ENCODE assay signal across 1 cellular context in genomic region chr10:32253300-32253699, GRCh38.
A peak's percentile ranks its signal among the peaks of the same experiment; 100 is the strongest.
TF ChIP-seq lines count a peak whose summit lies in the region.

No MANE protein-coding gene starts in this region.

TF ChIP-seq in K562, 482 proteins besides CTCF, POLR2A, EP300 and RAD21:
- TF ChIP-seq, protein P1, sequence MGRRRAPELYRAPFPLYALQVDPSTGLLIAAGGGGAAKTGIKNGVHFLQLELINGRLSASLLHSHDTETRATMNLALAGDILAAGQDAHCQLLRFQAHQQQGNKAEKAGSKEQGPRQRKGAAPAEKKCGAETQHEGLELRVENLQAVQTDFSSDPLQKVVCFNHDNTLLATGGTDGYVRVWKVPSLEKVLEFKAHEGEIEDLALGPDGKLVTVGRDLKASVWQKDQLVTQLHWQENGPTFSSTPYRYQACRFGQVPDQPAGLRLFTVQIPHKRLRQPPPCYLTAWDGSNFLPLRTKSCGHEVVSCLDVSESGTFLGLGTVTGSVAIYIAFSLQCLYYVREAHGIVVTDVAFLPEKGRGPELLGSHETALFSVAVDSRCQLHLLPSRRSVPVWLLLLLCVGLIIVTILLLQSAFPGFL (CRISPR knock-in tag; IDR thresholded peaks at IDR 0.05) = no peak
- TF ChIP-seq CTBP1 (IDR thresholded peaks at IDR 0.05; ENCODE audit: borderline replicate concordance) (peak; percentile 28; the same call in 1 of the 2 replicates), SMAD2 (IDR thresholded peaks at IDR 0.05; ENCODE audit: low read depth, low read length) (no peak), JUND (IDR thresholded peaks at IDR 0.05; ENCODE audit: borderline replicate concordance, low read depth, low read length) (peak; percentile 32; the same call in 1 of the 2 replicates), JUND (tag; IDR thresholded peaks at IDR 0.05; ENCODE audit: borderline replicate concordance, low read depth, low read length) (no peak), MTA2 (IDR thresholded peaks at IDR 0.05; ENCODE audit: low read depth) (no peak), ZEB2 (IDR thresholded peaks at IDR 0.05) (no peak), ZNF347 (CRISPR knock-in tag; IDR thresholded peaks at IDR 0.05; ENCODE audit: low read depth) (no peak), ZNF174 (CRISPR knock-in tag; IDR thresholded peaks at IDR 0.05) (no peak), ETV1 (tag; conservative IDR thresholded peaks at IDR 0.05; ENCODE audit: low read depth) (no peak), FOSL1 (tag; conservative IDR thresholded peaks at IDR 0.05) (peak; percentile 28; the same call in 1 of the 2 replicates), NEUROD1 (IDR thresholded peaks at IDR 0.05; ENCODE audit: borderline replicate concordance, low read depth, low read length, partially characterized antibody) (no peak), MEF2A (IDR thresholded peaks at IDR 0.05; ENCODE audit: control insufficient read depth, low read depth, low read length) (no peak), ATF3 (IDR thresholded peaks at IDR 0.05) (peak; percentile 29; the same call in 1 of the 2 replicates), ATF3 (CRISPR knock-in tag; conservative IDR thresholded peaks at IDR 0.05) (no peak), ZNF644 (tag; IDR thresholded peaks at IDR 0.05; ENCODE audit: low read depth) (no peak), CREM (IDR thresholded peaks at IDR 0.05; ENCODE audit: low read depth) (0 out of 2 replicates have a peak, but pooled peaks have one; percentile 13)
- TF ChIP-seq, protein P2, sequence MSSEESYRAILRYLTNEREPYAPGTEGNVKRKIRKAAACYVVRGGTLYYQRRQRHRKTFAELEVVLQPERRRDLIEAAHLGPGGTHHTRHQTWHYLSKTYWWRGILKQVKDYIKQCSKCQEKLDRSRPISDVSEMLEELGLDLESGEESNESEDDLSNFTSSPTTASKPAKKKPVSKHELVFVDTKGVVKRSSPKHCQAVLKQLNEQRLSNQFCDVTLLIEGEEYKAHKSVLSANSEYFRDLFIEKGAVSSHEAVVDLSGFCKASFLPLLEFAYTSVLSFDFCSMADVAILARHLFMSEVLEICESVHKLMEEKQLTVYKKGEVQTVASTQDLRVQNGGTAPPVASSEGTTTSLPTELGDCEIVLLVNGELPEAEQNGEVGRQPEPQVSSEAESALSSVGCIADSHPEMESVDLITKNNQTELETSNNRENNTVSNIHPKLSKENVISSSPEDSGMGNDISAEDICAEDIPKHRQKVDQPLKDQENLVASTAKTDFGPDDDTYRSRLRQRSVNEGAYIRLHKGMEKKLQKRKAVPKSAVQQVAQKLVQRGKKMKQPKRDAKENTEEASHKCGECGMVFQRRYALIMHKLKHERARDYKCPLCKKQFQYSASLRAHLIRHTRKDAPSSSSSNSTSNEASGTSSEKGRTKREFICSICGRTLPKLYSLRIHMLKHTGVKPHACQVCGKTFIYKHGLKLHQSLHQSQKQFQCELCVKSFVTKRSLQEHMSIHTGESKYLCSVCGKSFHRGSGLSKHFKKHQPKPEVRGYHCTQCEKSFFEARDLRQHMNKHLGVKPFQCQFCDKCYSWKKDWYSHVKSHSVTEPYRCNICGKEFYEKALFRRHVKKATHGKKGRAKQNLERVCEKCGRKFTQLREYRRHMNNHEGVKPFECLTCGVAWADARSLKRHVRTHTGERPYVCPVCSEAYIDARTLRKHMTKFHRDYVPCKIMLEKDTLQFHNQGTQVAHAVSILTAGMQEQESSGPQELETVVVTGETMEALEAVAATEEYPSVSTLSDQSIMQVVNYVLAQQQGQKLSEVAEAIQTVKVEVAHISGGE (CRISPR knock-in tag; IDR thresholded peaks at IDR 0.05) = no peak
